Comparison of ENCODE assay signal across 18 cellular contexts in genomic region chr14:92970233-92970625, GRCh38. TPM values are rescaled to one million over a fixed set of nuclear protein-coding genes. Genes with fewer than 3 reads are reported as not detected.
DNase-seq lines count a peak whose midpoint lies in the region; ATAC-seq and TF ChIP-seq lines count a peak whose summit lies in the region.
"Had no signal": no experiment of that assay in that cellular context is flagged by ENCODE, and none has a peak within 500 bp of the region (broad histone marks: within the 10 kb centered on the region; RNA-seq: fewer than 3 reads in every experiment).

No MANE protein-coding gene starts in this region.

- H3K27ac ChIP-seq in dorsolateral prefrontal cortex (peak overlapping the region in 35 of 59 donors; percentile 2 to 89 (median 51)), parathyroid adenoma (no peak overlapping the region)
- H3K27ac ChIP-seq: BLaER1, SJSA1 had no signal

- H3K4me3 ChIP-seq in H7 (ENCODE audit: insufficient read depth, low read depth, low read length) (no peak overlapping the region), dorsolateral prefrontal cortex (no peak overlapping the region), parathyroid adenoma (ENCODE audit: low read depth, low read length) (no peak overlapping the region)
- H3K4me3 ChIP-seq: BLaER1, SJSA1 had no signal

- H3K27me3 ChIP-seq in H7 (ENCODE audit: control insufficient read depth, insufficient read depth, low read length) = no peaks in the 10 kb centered on the region
- no peaks in the 10 kb centered on the region for H3K27me3 ChIP-seq in dorsolateral prefrontal cortex
- no peaks in the 10 kb centered on the region for H3K27me3 ChIP-seq in parathyroid adenoma (ENCODE audit: control insufficient read depth, insufficient read depth, low read length)
- H3K27me3 ChIP-seq: BLaER1, SJSA1 had no signal

- H3K4me2 ChIP-seq in parathyroid adenoma (ENCODE audit: low read length) = peak overlapping the region; percentile 31
- H3K4me2 ChIP-seq: BLaER1 had no signal

- H3K27ac Mint-ChIP-seq in activated naive CD8-positive, alpha-beta T cell treated with anti-CD3 and anti-CD28 coated beads, Interleukin-2, amount 50 U/mL, for 24 hours = no peak overlapping the region
- H3K27ac Mint-ChIP-seq in activated naive CD8-positive, alpha-beta T cell treated with anti-CD3 and anti-CD28 coated beads for 36 hours = no peak overlapping the region
- H3K27ac Mint-ChIP-seq: CD8-positive, alpha-beta T cell had no signal

- H3K9me3 ChIP-seq in parathyroid adenoma (ENCODE audit: control insufficient read depth, low read length) = no peaks in the 10 kb centered on the region
- H3K9me3 ChIP-seq: SJSA1 had no signal

- no peak overlapping the region for H2AFZ ChIP-seq in parathyroid adenoma

- TF ChIP-seq CTCF in dorsolateral prefrontal cortex (IDR thresholded peaks at IDR 0.05 in 54 of 56, conservative IDR thresholded peaks at IDR 0.05 in 2 of 56; ENCODE audit: low read depth in 1 of 56, partially characterized antibody in 56 of 56) (no peak), parathyroid adenoma (IDR thresholded peaks at IDR 0.05) (no peak)

- no peak for DNase-seq in activated naive CD8-positive, alpha-beta T cell treated with anti-CD3 and anti-CD28 coated beads, Interleukin-2, amount 50 U/mL, for 24 hours
- no peak for DNase-seq in activated naive CD8-positive, alpha-beta T cell treated with anti-CD3 and anti-CD28 coated beads for 36 hours
- DNase-seq in H7 (peak; percentile 64), dorsolateral prefrontal cortex (peak in 1 of 10 donors; percentile 25), SHP77 (lab: John Stamatoyannopoulos, UW) (no peak), NCI-H1105 (lab: John Stamatoyannopoulos, UW) (no peak)
- DNase-seq: CD8-positive, alpha-beta T cell; DMS79 treated with DMSO at 0.1 percent for 48 hours; NCI-H1694 treated with DMSO at 0.1 percent for 48 hours; NCI-H226; NCI-H526 treated with DMSO at 0.1 percent for 48 hours; OCI-M1; RPMI8226 had no signal

- no peaks in the 10 kb centered on the region for H3K27me3 Mint-ChIP-seq in activated naive CD8-positive, alpha-beta T cell treated with anti-CD3 and anti-CD28 coated beads, Interleukin-2, amount 50 U/mL, for 24 hours
- H3K27me3 Mint-ChIP-seq in activated naive CD8-positive, alpha-beta T cell treated with anti-CD3 and anti-CD28 coated beads for 36 hours = no peaks in the 10 kb centered on the region

- no peak overlapping the region for H3K9ac ChIP-seq in parathyroid adenoma
- H3K9ac ChIP-seq: BLaER1 had no signal

- peaks cover 25% of the 10 kb centered on the region for H3K79me2 ChIP-seq in parathyroid adenoma

- H3K4me1 ChIP-seq in parathyroid adenoma = peaks cover 3% of the 10 kb centered on the region

- H3K4me1 Mint-ChIP-seq in activated naive CD8-positive, alpha-beta T cell treated with anti-CD3 and anti-CD28 coated beads, Interleukin-2, amount 50 U/mL, for 24 hours = peaks cover 10% of the 10 kb centered on the region
- H3K4me1 Mint-ChIP-seq in activated naive CD8-positive, alpha-beta T cell treated with anti-CD3 and anti-CD28 coated beads for 36 hours = peaks cover 14% of the 10 kb centered on the region

- peak; percentile 21 for ATAC-seq in activated naive CD8-positive, alpha-beta T cell treated with anti-CD3 and anti-CD28 coated beads, Interleukin-2, amount 50 U/mL, for 24 hours
- ATAC-seq in GM21528 (IDR thresholded peaks at IDR 0.05; ENCODE audit: low FRiP score, unreplicated experiment) = no peak
- ATAC-seq: CD8-positive, alpha-beta T cell; HCT116 had no signal

- H3K4me3 Mint-ChIP-seq in activated naive CD8-positive, alpha-beta T cell treated with anti-CD3 and anti-CD28 coated beads, Interleukin-2, amount 50 U/mL, for 24 hours = no peak overlapping the region
- H3K4me3 Mint-ChIP-seq in activated naive CD8-positive, alpha-beta T cell treated with anti-CD3 and anti-CD28 coated beads for 36 hours = no peak overlapping the region
- H3K4me3 Mint-ChIP-seq: CD8-positive, alpha-beta T cell had no signal

- H3K36me3 ChIP-seq in H7 (replicated peaks; ENCODE audit: control insufficient read depth, insufficient read depth, low read length) = no peaks in the 10 kb centered on the region
- H3K36me3 ChIP-seq in parathyroid adenoma (ENCODE audit: control insufficient read depth, insufficient read depth, low read length) = no peaks in the 10 kb centered on the region
- H3K36me3 ChIP-seq: SJSA1 had no signal

- no peaks in the 10 kb centered on the region for H3K9me3 Mint-ChIP-seq in activated naive CD8-positive, alpha-beta T cell treated with anti-CD3 and anti-CD28 coated beads, Interleukin-2, amount 50 U/mL, for 24 hours
- H3K9me3 Mint-ChIP-seq in activated naive CD8-positive, alpha-beta T cell treated with anti-CD3 and anti-CD28 coated beads for 36 hours = peaks cover 3% of the 10 kb centered on the region
- H3K9me3 Mint-ChIP-seq: CD8-positive, alpha-beta T cell had no signal

- intact Hi-C loops in dorsolateral prefrontal cortex (cut with DNase I) = loop anchor here in 1 of 2 donors (5.0 kb wide), 1 partner anchor 147 kb away; the partner anchor contains the start of gene ITPK1

- peaks cover 19% of the 10 kb centered on the region for H3K36me3 Mint-ChIP-seq in activated naive CD8-positive, alpha-beta T cell treated with anti-CD3 and anti-CD28 coated beads, Interleukin-2, amount 50 U/mL, for 24 hours (ENCODE audit: low read depth)
- peaks cover 33% of the 10 kb centered on the region for H3K36me3 Mint-ChIP-seq in activated naive CD8-positive, alpha-beta T cell treated with anti-CD3 and anti-CD28 coated beads for 36 hours

RNA-seq across cellular contexts. Expression of gene CHGA, which starts 47.3 kb away (rescaled TPM):
- total RNA-seq in activated naive CD8-positive, alpha-beta T cell treated with anti-CD3 and anti-CD28 coated beads for 36 hours = not detected
- 13.0 and 20.6 TPM in 2 replicates for total RNA-seq in H7 (2014; rRNA removed; shearing (Covaris generic))
- 100 to 1,000 TPM; 128 to 561 (median 344) TPM for total RNA-seq in dorsolateral prefrontal cortex
- total RNA-seq: CD8-positive, alpha-beta T cell; SJSA1 had no signal

Comparison
In these comparisons a context has a peak if more than half of its experiments do, and no peak if none do; other contexts are left out.
1. RNA of gene CHGA, which starts 47.3 kb away (total RNA-seq): 128 to 561 TPM in dorsolateral prefrontal cortex and 13.0 to 20.6 TPM in H7; not detected in activated naive CD8-positive, alpha-beta T cell treated with anti-CD3 and anti-CD28 coated beads for 36 hours; every median in the first group is over 10 times any median in the second.